9 cellular contexts compared by ENCODE assay signal in genomic region chr9:85142461-85143401, GRCh38.
DNase-seq lines count a peak whose midpoint lies in the region; ATAC-seq, FAIRE-seq and TF ChIP-seq lines count a peak whose summit lies in the region.
"Had no signal": no experiment of that assay in that cellular context is flagged by ENCODE, and none has a peak within 500 bp of the region (broad histone marks: within the 10 kb centered on the region; RNA-seq: fewer than 3 reads in every experiment).

No MANE protein-coding gene starts in this region.

- peak; percentile 43 for DNase-seq in Caki2 (ENCODE audit: low read depth)
- peak; percentile 39 for DNase-seq in HT-29 (ENCODE audit: low spot score)
- DNase-seq in bronchial epithelial cell (ENCODE audit: low read depth): peak; percentile 55
- peak; percentile 43 for DNase-seq in lower lobe of right lung
- DNase-seq in SKM-1 treated with dmso at 0.1 percent for 144 hours (lab: John Stamatoyannopoulos, UW; ENCODE audit: unreplicated experiment): no peak
- DNase-seq in activated naive CD8-positive, alpha-beta T cell treated with anti-CD3 and anti-CD28 coated beads, Interleukin-2, amount 50 U/mL, for 24 hours: no peak
- no peak for DNase-seq in NOMO-1 treated with dmso at 0.1 percent for 144 hours (lab: John Stamatoyannopoulos, UW; ENCODE audit: unreplicated experiment)

- in situ Hi-C loops in Caki2 (cut with HindIII; ENCODE audit: low pct_unique_long_range_greater_than_20kb, low sequenced_read_pairs): no loop called here

- ATAC-seq in lower lobe of right lung (no peak), GM21515 (IDR thresholded peaks at IDR 0.05; ENCODE audit: unreplicated experiment) (no peak)
- ATAC-seq in activated naive CD8-positive, alpha-beta T cell treated with anti-CD3 and anti-CD28 coated beads, Interleukin-2, amount 50 U/mL, for 24 hours: no peak

- H3K9me3 ChIP-seq in lower lobe of right lung: no peaks in the 10 kb centered on the region
- H3K9me3 ChIP-seq: HAP-1 had no signal

- H3K27ac ChIP-seq in lower lobe of right lung: no peak overlapping the region

- H3K27me3 Mint-ChIP-seq in activated naive CD8-positive, alpha-beta T cell treated with anti-CD3 and anti-CD28 coated beads, Interleukin-2, amount 50 U/mL, for 24 hours: no peaks in the 10 kb centered on the region

- H3K9me3 Mint-ChIP-seq in activated naive CD8-positive, alpha-beta T cell treated with anti-CD3 and anti-CD28 coated beads, Interleukin-2, amount 50 U/mL, for 24 hours: peaks cover 3% of the 10 kb centered on the region

- no peak overlapping the region for H3K27ac Mint-ChIP-seq in activated naive CD8-positive, alpha-beta T cell treated with anti-CD3 and anti-CD28 coated beads, Interleukin-2, amount 50 U/mL, for 24 hours

- TF ChIP-seq CTCF in bronchial epithelial cell (IDR thresholded peaks at IDR 0.05; ENCODE audit: insufficient read depth, low read length, severe bottlenecking) (peak; percentile 70), lower lobe of right lung (IDR thresholded peaks at IDR 0.05) (peak; percentile 42)

- H3K27me3 ChIP-seq in bronchial epithelial cell (ENCODE audit: control insufficient read depth, insufficient read depth, low read length) (peaks cover 2% of the 10 kb centered on the region), lower lobe of right lung (ENCODE audit: low read depth) (no peaks in the 10 kb centered on the region)

- no peaks in the 10 kb centered on the region for H3K4me1 ChIP-seq in lower lobe of right lung
- H3K4me1 ChIP-seq: HAP-1 had no signal

- FAIRE-seq in bronchial epithelial cell (lab: Jason Lieb, UNC): peak; percentile 52

- no peak overlapping the region for H3K4me3 Mint-ChIP-seq in activated naive CD8-positive, alpha-beta T cell treated with anti-CD3 and anti-CD28 coated beads, Interleukin-2, amount 50 U/mL, for 24 hours

- H3K36me3 ChIP-seq in bronchial epithelial cell (ENCODE audit: control insufficient read depth, insufficient read depth, low read length) (no peaks in the 10 kb centered on the region), lower lobe of right lung (no peaks in the 10 kb centered on the region)
- H3K36me3 ChIP-seq: HAP-1 had no signal

- H3K4me3 ChIP-seq in bronchial epithelial cell (ENCODE audit: low read depth, low read length): no peak overlapping the region
- no peak overlapping the region for H3K4me3 ChIP-seq in lower lobe of right lung
- H3K4me3 ChIP-seq: HAP-1 had no signal

- H3K4me1 Mint-ChIP-seq in activated naive CD8-positive, alpha-beta T cell treated with anti-CD3 and anti-CD28 coated beads, Interleukin-2, amount 50 U/mL, for 24 hours: no peaks in the 10 kb centered on the region

- no peaks in the 10 kb centered on the region for H3K36me3 Mint-ChIP-seq in activated naive CD8-positive, alpha-beta T cell treated with anti-CD3 and anti-CD28 coated beads, Interleukin-2, amount 50 U/mL, for 24 hours (ENCODE audit: low read depth)

- intact Hi-C loops in lower lobe of right lung (cut with DNase I): no loop called here

Comparison
In these comparisons a context has a peak if more than half of its experiments do, and no peak if none do; other contexts are left out.
1. DNase-seq: peak in Caki2 (single experiment), HT-29 (single experiment), bronchial epithelial cell (single experiment) and lower lobe of right lung (single experiment); none in SKM-1 treated with dmso at 0.1 percent for 144 hours (single experiment), activated naive CD8-positive, alpha-beta T cell treated with anti-CD3 and anti-CD28 coated beads, Interleukin-2, amount 50 U/mL, for 24 hours (single experiment) and NOMO-1 treated with dmso at 0.1 percent for 144 hours (single experiment).